31 cellular contexts compared by ENCODE assay signal in the genomic region with DNA sequence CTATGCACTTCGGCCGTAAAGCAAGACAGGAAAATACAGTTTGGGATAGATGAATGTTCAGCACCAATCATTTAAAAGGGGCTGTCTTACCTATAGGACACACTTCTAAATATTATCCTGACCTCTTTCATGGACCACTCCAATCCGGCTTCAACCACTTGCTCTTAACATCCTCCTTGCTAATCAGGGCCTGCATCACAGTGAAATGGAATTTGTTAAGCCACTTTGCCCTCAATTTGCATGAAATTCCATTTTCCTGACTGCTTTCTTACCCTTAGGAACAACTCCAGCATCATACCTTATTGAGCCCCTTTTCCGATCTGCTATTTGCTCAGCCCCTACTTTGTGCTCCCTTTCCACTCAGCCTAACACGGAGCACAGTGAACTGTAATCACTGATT.
"Had no signal": no experiment of that assay in that cellular context is flagged by ENCODE, and none has a peak within 500 bp of the region (broad histone marks: within the 10 kb centered on the region; RNA-seq: fewer than 3 reads in every experiment).

No MANE protein-coding gene starts in this region.

- H3K79me2 ChIP-seq: hepatocyte had no signal

- ATAC-seq: left colon; left lung; mucosa of descending colon; naive thymus-derived CD4-positive, alpha-beta T cell; natural killer cell treated with Interleukin-12 subunit alpha and Interleukin-12 subunit beta and Interleukin-15 and Interleukin-18, amount 100 ng/mL, for 72 hours; pancreas; right cardiac atrium; sciatic nerve; stimulated activated naive B cell treated with anti-CD40 and anti-IgM and Interleukin-4, amounts not matched to agents 10 μg/mL and 1 μg/mL and 100 μg/mL, for 72 hours; stimulated activated naive CD8-positive, alpha-beta T cell treated with anti-CD3 and anti-CD28 coated beads, Interleukin-15, Interleukin-2, amounts not matched to agents 100 U/mL and 50 U/mL, for 24 hours had no signal

- H3K27me3 Mint-ChIP-seq: natural killer cell treated with Interleukin-12 subunit alpha and Interleukin-12 subunit beta and Interleukin-15 and Interleukin-18, amount 100 ng/mL, for 72 hours had no signal

- H3K4me1 ChIP-seq: left lung, pancreas, prostate gland, stomach, testis, transverse colon, upper lobe of left lung, vagina had no signal

- H2AFZ ChIP-seq: hepatocyte had no signal

- H3K27ac Mint-ChIP-seq: immature natural killer cell; naive thymus-derived CD4-positive, alpha-beta T cell; natural killer cell treated with Interleukin-12 subunit alpha and Interleukin-12 subunit beta and Interleukin-15 and Interleukin-18, amount 100 ng/mL, for 72 hours; stimulated activated naive B cell treated with anti-CD40 and anti-IgM and Interleukin-4, amounts not matched to agents 10 μg/mL and 1 μg/mL and 100 μg/mL, for 72 hours had no signal

- H3K9me3 ChIP-seq: left lung, mucosa of descending colon, pancreas, prostate gland, stomach, testis, thyroid gland, transverse colon, upper lobe of left lung, vagina had no signal

- H3K4me3 ChIP-seq: hepatocyte, left lung, lung, mucosa of descending colon, pancreas, prostate gland, skin epidermis, stomach, testis, thyroid gland, transverse colon, upper lobe of left lung, vagina had no signal

- H3K36me3 ChIP-seq: left lung, pancreas, prostate gland, stomach, thyroid gland, transverse colon, upper lobe of left lung, vagina had no signal

- H3K27me3 ChIP-seq: hepatocyte, left lung, pancreas, stomach, testis, thyroid gland, transverse colon, upper lobe of left lung, vagina had no signal

- H3K9me3 Mint-ChIP-seq: natural killer cell treated with Interleukin-12 subunit alpha and Interleukin-12 subunit beta and Interleukin-15 and Interleukin-18, amount 100 ng/mL, for 72 hours; neural crest cell; stimulated activated naive B cell treated with anti-CD40 and anti-IgM and Interleukin-4, amounts not matched to agents 10 μg/mL and 1 μg/mL and 100 μg/mL, for 72 hours had no signal

- H3K4me1 Mint-ChIP-seq: immature natural killer cell; naive thymus-derived CD4-positive, alpha-beta T cell; neural crest cell; stimulated activated naive B cell treated with anti-CD40 and anti-IgM and Interleukin-4, amounts not matched to agents 10 μg/mL and 1 μg/mL and 100 μg/mL, for 72 hours had no signal

- H3K4me2 ChIP-seq: hepatocyte had no signal

- DNase-seq: immature natural killer cell; kidney; left colon; left lung; midbrain; mucosa of descending colon; naive thymus-derived CD4-positive, alpha-beta T cell; nucleus accumbens; pancreas; posterior cingulate gyrus; retina; right cardiac atrium; stimulated activated CD4-positive, alpha-beta T cell treated with anti-CD3 and anti-CD28 coated beads, Interleukin-12 subunit alpha, Interleukin-12 subunit beta, amount 100 ng/mL, for 4 hours; stimulated activated CD4-positive, alpha-beta T cell treated with anti-CD3 and anti-CD28 coated beads, Interleukin-15, amount 100 ng/mL, for 24 hours; stimulated activated CD4-positive, alpha-beta T cell treated with anti-CD3 and anti-CD28 coated beads, Interleukin-2, amount 100 ng/mL, for 24 hours; stimulated activated CD4-positive, alpha-beta T cell treated with anti-CD3 and anti-CD28 coated beads, Interleukin-4, amount 100 ng/mL, for 1 hour; stimulated activated naive B cell treated with anti-CD40 and anti-IgM and Interleukin-4, amounts not matched to agents 10 μg/mL and 1 μg/mL and 100 μg/mL, for 72 hours; stimulated activated naive CD8-positive, alpha-beta T cell treated with anti-CD3 and anti-CD28 coated beads, Interleukin-15, Interleukin-2, amounts not matched to agents 100 U/mL and 50 U/mL, for 24 hours; stomach; testis; thyroid gland; transverse colon; upper lobe of left lung had no signal

- H3K27ac ChIP-seq: hepatocyte, left lung, pancreas, prostate gland, skin epidermis, stomach, testis, thyroid gland, transverse colon, upper lobe of left lung, vagina had no signal

- H3K4me3 Mint-ChIP-seq: immature natural killer cell; naive thymus-derived CD4-positive, alpha-beta T cell; natural killer cell treated with Interleukin-12 subunit alpha and Interleukin-12 subunit beta and Interleukin-15 and Interleukin-18, amount 100 ng/mL, for 72 hours; neural crest cell; stimulated activated naive B cell treated with anti-CD40 and anti-IgM and Interleukin-4, amounts not matched to agents 10 μg/mL and 1 μg/mL and 100 μg/mL, for 72 hours had no signal

- H3K36me3 Mint-ChIP-seq: immature natural killer cell; naive thymus-derived CD4-positive, alpha-beta T cell; natural killer cell treated with Interleukin-12 subunit alpha and Interleukin-12 subunit beta and Interleukin-15 and Interleukin-18, amount 100 ng/mL, for 72 hours; stimulated activated naive B cell treated with anti-CD40 and anti-IgM and Interleukin-4, amounts not matched to agents 10 μg/mL and 1 μg/mL and 100 μg/mL, for 72 hours had no signal
